In the genomic region with DNA sequence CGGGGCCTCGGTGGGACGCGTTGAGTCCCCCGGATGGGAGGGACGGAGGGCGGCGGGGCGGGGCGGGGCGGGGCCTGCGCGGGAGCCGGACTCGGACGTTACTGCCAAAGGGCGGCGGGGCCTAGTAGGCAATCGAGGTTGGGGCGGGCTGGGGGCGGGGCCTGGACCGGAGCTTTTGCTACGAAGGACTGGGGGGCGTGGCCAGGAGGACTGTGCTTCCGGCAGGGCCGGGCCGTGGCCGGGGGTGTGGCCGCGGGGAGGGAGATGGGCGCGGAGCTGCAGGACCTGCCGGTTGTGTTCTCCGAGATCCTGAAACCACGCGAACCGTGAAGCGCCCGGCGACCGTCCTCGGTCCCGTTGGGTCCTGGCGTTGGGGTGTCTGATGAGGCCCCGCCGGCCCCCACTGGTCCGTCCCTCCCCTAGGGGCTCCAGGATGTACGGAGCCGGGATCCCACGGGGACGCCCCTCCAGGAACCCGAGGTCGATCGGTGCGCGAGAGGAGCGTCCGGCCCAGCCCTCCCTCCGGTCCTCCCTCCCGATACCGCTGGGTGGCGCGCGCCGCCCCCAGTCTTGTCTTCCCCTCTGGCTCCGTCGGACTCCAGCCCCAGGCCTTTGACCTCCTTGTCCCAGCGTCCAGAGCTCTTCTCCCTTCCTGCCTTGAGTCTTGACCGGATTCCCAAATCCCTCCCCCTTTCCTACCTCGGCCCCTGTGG, we compare ENCODE assay signal across 8 cellular contexts. TPM values are rescaled to one million over a fixed set of nuclear protein-coding genes. Genes with fewer than 3 reads are reported as not detected.
DNase-seq lines count a peak whose midpoint lies in the region; ATAC-seq and TF ChIP-seq lines count a peak whose summit lies in the region.

No MANE protein-coding gene starts in this region.

- H3K36me3 ChIP-seq in left lung, result no peaks in the 10 kb centered on the region

- H3K27ac ChIP-seq in left lung, result peak overlapping the region; percentile 78 to 89

- peaks cover 10% of the 10 kb centered on the region for H3K4me1 Mint-ChIP-seq in CD14-positive monocyte
- peaks cover 7% of the 10 kb centered on the region for H3K4me1 Mint-ChIP-seq in activated CD4-positive, alpha-beta T cell treated with anti-CD3 and anti-CD28 coated beads for 36 hours

- H3K4me3 Mint-ChIP-seq in CD14-positive monocyte, result peak overlapping the region; percentile 84 to 90
- peak overlapping the region; percentile 79 for H3K4me3 Mint-ChIP-seq in activated CD4-positive, alpha-beta T cell treated with anti-CD3 and anti-CD28 coated beads for 36 hours

- H3K9me3 Mint-ChIP-seq in CD14-positive monocyte, result peaks cover 0 to 7% (median 0%) of the 10 kb centered on the region in 7 donors
- no peaks in the 10 kb centered on the region for H3K9me3 Mint-ChIP-seq in activated CD4-positive, alpha-beta T cell treated with anti-CD3 and anti-CD28 coated beads for 36 hours (ENCODE audit: low read depth)

- H3K36me3 Mint-ChIP-seq in CD14-positive monocyte, result no peaks in the 10 kb centered on the region
- no peaks in the 10 kb centered on the region for H3K36me3 Mint-ChIP-seq in activated CD4-positive, alpha-beta T cell treated with anti-CD3 and anti-CD28 coated beads for 36 hours (ENCODE audit: low read depth)

- H3K4me3 ChIP-seq in left lung, result peak overlapping the region; percentile 56 to 57

- POLR2A ChIA-PET in activated CD4-positive, alpha-beta T cell treated with anti-CD3 and anti-CD28 coated beads for 36 hours (lab: Charles Lee), result interaction anchor here (0.6 kb wide), 1 partner anchor 176 kb away, joined by 3 read pairs; no protein-coding TSS in a partner anchor

- peaks cover 0 to 4% (median 1%) of the 10 kb centered on the region in 3 donors for H3K27me3 Mint-ChIP-seq in CD14-positive monocyte (ENCODE audit: low read depth in 3 of 3)
- H3K27me3 Mint-ChIP-seq in activated CD4-positive, alpha-beta T cell treated with anti-CD3 and anti-CD28 coated beads for 36 hours, result no peaks in the 10 kb centered on the region

- CTCF ChIA-PET in activated CD4-positive, alpha-beta T cell treated with anti-CD3 and anti-CD28 coated beads for 36 hours (lab: Charles Lee), result interaction anchor here (0.6 to 6.1 kb wide), 18 partner anchors 9 to 660 kb away, joined by 3 to 67 read pairs (median 4); partner anchors contain the start of gene TBX10

- TF ChIP-seq CTCF in CD14-positive monocyte (IDR thresholded peaks at IDR 0.05), result peak; percentile 88
- peak; percentile 62 to 64 for TF ChIP-seq CTCF in left lung (IDR thresholded peaks at IDR 0.05)

- DNase-seq in CD14-positive monocyte (ENCODE audit: low spot score), result peak; percentile 95
- DNase-seq in NCI-H510A treated with DMSO at 0.1 percent for 48 hours (lab: John Stamatoyannopoulos, UW), result peak; percentile 98
- DNase-seq in activated CD4-positive, alpha-beta T cell treated with anti-CD3 and anti-CD28 coated beads for 36 hours, result peak; percentile 99
- peak; percentile 97 for DNase-seq in dedifferentiated amniotic fluid mesenchymal stem cell (ENCODE audit: extremely low spot score)
- DNase-seq in left lung, result peak; percentile 99 to 100
- DNase-seq in stimulated activated CD4-positive, alpha-beta T cell treated with anti-CD3 and anti-CD28 coated beads, Interleukin-4, amount 100 ng/mL, for 1 hour, result peak; percentile 97

- ATAC-seq in GM19324 (IDR thresholded peaks at IDR 0.05; ENCODE audit: low FRiP score, unreplicated experiment) (peak; percentile 64), HG03457 (IDR thresholded peaks at IDR 0.05; ENCODE audit: unreplicated experiment) (peak; percentile 33), left lung (peak; percentile 91)
- ATAC-seq in activated CD4-positive, alpha-beta T cell treated with anti-CD3 and anti-CD28 coated beads for 36 hours, result peak; percentile 79

- H3K4me1 ChIP-seq in left lung, result peaks cover 0 to 20% of the 10 kb centered on the region in 2 donors

- H3K27ac Mint-ChIP-seq in CD14-positive monocyte, result peak overlapping the region; percentile 56 to 92 (median 81)
- peak overlapping the region; percentile 73 for H3K27ac Mint-ChIP-seq in activated CD4-positive, alpha-beta T cell treated with anti-CD3 and anti-CD28 coated beads for 36 hours

- peaks cover 0 to 9% of the 10 kb centered on the region in 2 donors for H3K27me3 ChIP-seq in left lung

- H3K9me3 ChIP-seq in left lung, result no peaks in the 10 kb centered on the region

- intact Hi-C loops in CD14-positive monocyte (cut with micrococcal nuclease), result loop anchor here (2.0 to 5.0 kb wide), 3 partner anchors 28 to 177 kb away; no protein-coding TSS in a partner anchor
- intact Hi-C loops in activated CD4-positive, alpha-beta T cell treated with anti-CD3 and anti-CD28 coated beads for 36 hours (cut with DNase I, micrococcal nuclease), result loop anchor here (1.0 to 10.0 kb wide), 7 partner anchors 16 to 202 kb away; partner anchors contain the start of genes NDUFV1 (in 2 of the 2), CDK2AP2 (in 1 of the 2), RPS6KB2 (in 1 of the 2) and TMEM134 (in 1 of the 2)
- intact Hi-C loops in left lung (cut with DNase I), result no loop called here

RNA-seq across cellular contexts. Expression of gene NUDT8, which starts 0.6 kb away (rescaled TPM):
- polyA plus RNA-seq in CD14-positive monocyte, result 1 to 10 TPM; 1.3 to 1.4 TPM
- total RNA-seq in activated CD4-positive, alpha-beta T cell treated with anti-CD3 and anti-CD28 coated beads for 36 hours, result 10 to 100 TPM; 17.0 to 23.4 TPM
- 10 to 100 TPM; 10.7 to 18.1 TPM for total RNA-seq in left lung

RNA-seq across cellular contexts. Expression of gene TBX10, which starts 9.2 kb away (rescaled TPM):
- not detected for polyA plus RNA-seq in CD14-positive monocyte
- not detected for total RNA-seq in activated CD4-positive, alpha-beta T cell treated with anti-CD3 and anti-CD28 coated beads for 36 hours
- not detected for total RNA-seq in left lung

RNA-seq across cellular contexts. Expression of gene ACY3, which starts 20.1 kb away (rescaled TPM):
- under 1 TPM; 0.16 to 0.21 TPM for polyA plus RNA-seq in CD14-positive monocyte
- total RNA-seq in activated CD4-positive, alpha-beta T cell treated with anti-CD3 and anti-CD28 coated beads for 36 hours, result under 1 TPM; 0.46 TPM
- total RNA-seq in left lung, result under 1 TPM; 0.29 to 0.61 TPM

RNA-seq across cellular contexts. Expression of gene NDUFV1, which starts 23.6 kb away (rescaled TPM):
- 10 to 100 TPM; 71.6 to 72.1 TPM for polyA plus RNA-seq in CD14-positive monocyte
- total RNA-seq in activated CD4-positive, alpha-beta T cell treated with anti-CD3 and anti-CD28 coated beads for 36 hours, result 100 to 1,000 TPM; 253 to 287 TPM
- total RNA-seq in left lung, result 100 to 1,000 TPM; 136 to 155 TPM

RNA-seq across cellular contexts. Expression of gene ALDH3B2, which starts 44.0 kb away (rescaled TPM):
- polyA plus RNA-seq in CD14-positive monocyte, result not detected
- not detected for total RNA-seq in activated CD4-positive, alpha-beta T cell treated with anti-CD3 and anti-CD28 coated beads for 36 hours
- total RNA-seq in left lung, result under 1 TPM; 0.79 to 0.94 TPM

Comparison
In these comparisons a context has a peak if more than half of its experiments do, and no peak if none do; other contexts are left out.
1. Peak in every context shown above with its lines: DNase-seq, ATAC-seq, H3K4me3 ChIP-seq and H3K27ac ChIP-seq.
2. ATAC-seq: peak in every context shown above with its lines; median percentile 91 in left lung; 79 in activated CD4-positive, alpha-beta T cell treated with anti-CD3 and anti-CD28 coated beads for 36 hours; 64 in GM19324; 33 in HG03457.
3. intact Hi-C loops: an anchor here in CD14-positive monocyte (2.0 to 5.0 kb wide) and activated CD4-positive, alpha-beta T cell treated with anti-CD3 and anti-CD28 coated beads for 36 hours (1.0 to 10.0 kb wide); none called in left lung.